ENCODE assay signal across 8 cellular contexts in the genomic region with DNA sequence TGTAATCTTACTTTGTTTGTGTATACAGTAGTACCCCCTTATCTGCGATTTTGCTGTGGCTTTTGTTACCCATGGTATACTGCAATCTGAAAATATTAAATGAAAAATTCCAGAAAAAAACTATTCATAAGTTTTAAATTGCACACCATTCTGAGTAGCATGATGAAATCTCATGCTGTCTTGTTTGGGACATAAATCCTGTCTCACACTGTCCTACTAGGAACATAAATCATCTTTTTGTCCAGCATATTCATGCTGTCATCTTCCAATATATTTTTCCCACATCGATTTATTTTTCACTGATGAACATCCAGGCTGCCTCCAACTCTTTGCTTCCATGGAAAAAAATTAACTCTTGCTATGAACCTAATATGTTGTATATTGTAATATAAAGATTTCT.
"Had no signal": no experiment of that assay in that cellular context is flagged by ENCODE, and none has a peak within 500 bp of the region (broad histone marks: within the 10 kb centered on the region; RNA-seq: fewer than 3 reads in every experiment).

No MANE protein-coding gene starts in this region.

- H3K4me3 Mint-ChIP-seq: IgD-negative memory B cell had no signal

- ATAC-seq: HepG2 had no signal

- H3K4me1 Mint-ChIP-seq: IgD-negative memory B cell had no signal

- DNase-seq: IMR-90, KBM-7, KG1 had no signal

- H3K27me3 Mint-ChIP-seq: IgD-negative memory B cell had no signal

- H3K9ac ChIP-seq: KMS-11 had no signal

- H3K27ac Mint-ChIP-seq: IgD-negative memory B cell had no signal

- FAIRE-seq: HepG2, HTR-8/SVneo had no signal

- H3K27ac ChIP-seq: HL-60, KMS-11 had no signal

- H3K4me2 ChIP-seq: KMS-11 had no signal
